ENCODE assay signal across 21 cellular contexts in genomic region chr2:99878951-99879350, GRCh38.
DNase-seq lines count a peak whose midpoint lies in the region; ATAC-seq and TF ChIP-seq lines count a peak whose summit lies in the region.
"Had no signal": no experiment of that assay in that cellular context is flagged by ENCODE, and none has a peak within 500 bp of the region (broad histone marks: within the 10 kb centered on the region; RNA-seq: fewer than 3 reads in every experiment).

No MANE protein-coding gene starts in this region.

- dilution Hi-C loops in mammary epithelial cell (cut with HindIII; ENCODE audit: low sequenced_read_pairs): no loop called here

- no peak overlapping the region for H3K27ac ChIP-seq in mammary epithelial cell (ENCODE audit: insufficient read depth, low read depth, low read length)
- H3K27ac ChIP-seq: 22Rv1, Peyer's patch, right lobe of liver had no signal

- H2AFZ ChIP-seq in mammary epithelial cell (ENCODE audit: low read depth, low read length): no peak overlapping the region

- no peak overlapping the region for H3K4me3 Mint-ChIP-seq in MCF 10A (ENCODE audit: unreplicated experiment)
- H3K4me3 Mint-ChIP-seq in natural killer cell treated with Interleukin-12 subunit alpha and Interleukin-12 subunit beta and Interleukin-15 and Interleukin-18, amount 100 ng/mL, for 72 hours: no peak overlapping the region
- H3K4me3 Mint-ChIP-seq: naive thymus-derived CD8-positive, alpha-beta T cell; T-helper 1 cell treated with Interleukin-12 subunit alpha and Interleukin-12 subunit beta and Interleukin-4 antibody, amounts not matched to agents 30 μg/mL and 1 μg/mL, for 36 hours had no signal

- H4K20me1 ChIP-seq in mammary epithelial cell (ENCODE audit: insufficient read depth, low read length): no peaks in the 10 kb centered on the region

- POLR2A ChIA-PET in MCF 10A (lab: Yijun Ruan, JAX): interaction anchor here (0.7 to 0.9 kb wide), 2 partner anchors 53 kb away, joined by 4 read pairs; no protein-coding TSS in a partner anchor

- H3K4me2 ChIP-seq in mammary epithelial cell (ENCODE audit: insufficient read depth, low read depth, low read length): no peak overlapping the region

- peak; percentile 71 for DNase-seq in mammary epithelial cell
- no peak for DNase-seq in MCF 10A (ENCODE audit: unreplicated experiment)
- peak; percentile 97 for DNase-seq in SK-MEL-5 (ENCODE audit: low read depth, low spot score)
- peak; percentile 45 for DNase-seq in fibroblast of mammary gland (ENCODE audit: low read depth)
- peak; percentile 46 for DNase-seq in renal cortical epithelial cell (ENCODE audit: low read depth)
- DNase-seq in retina: no peak
- DNase-seq in natural killer cell treated with Interleukin-12 subunit alpha and Interleukin-12 subunit beta and Interleukin-15 and Interleukin-18, amount 100 ng/mL, for 72 hours (ENCODE audit: low spot score): no peak
- DNase-seq in T-helper 9 cell: no peak
- DNase-seq: activated CD8-positive, alpha-beta memory T cell treated with anti-CD3 and anti-CD28 coated beads, Interleukin-2, amount 50 U/mL, for 48 hours; cerebellar nuclear complex; naive thymus-derived CD8-positive, alpha-beta T cell; NCI-H1930; NCI-H69; Peyer's patch; right lobe of liver; stimulated activated CD4-positive, alpha-beta T cell treated with anti-CD3 and anti-CD28 coated beads, Interleukin-1b, Interleukin-23, amount 100 ng/mL, for 48 hours had no signal

- in situ Hi-C loops in mammary epithelial cell (cut with MboI; ENCODE audit: low sequenced_read_pairs in 2 of 2) (no loop called here), SK-MEL-5 (cut with HindIII; ENCODE audit: low pct_unique_long_range_greater_than_20kb, low sequenced_read_pairs) (no loop called here)

- ATAC-seq in natural killer cell treated with Interleukin-12 subunit alpha and Interleukin-12 subunit beta and Interleukin-15 and Interleukin-18, amount 100 ng/mL, for 72 hours: no peak
- ATAC-seq: activated CD4-positive, CD25-positive, alpha-beta regulatory T cell treated with anti-CD3 and anti-CD28 coated beads, Interleukin-2, amount 50 U/mL, for 24 hours; activated naive CD4-positive, alpha-beta T cell treated with anti-CD3 and anti-CD28 coated beads, Interleukin-2, amount 50 U/mL, for 72 hours; naive thymus-derived CD8-positive, alpha-beta T cell had no signal

- H3K27me3 ChIP-seq in mammary epithelial cell (ENCODE audit: insufficient read depth, low read length): peaks cover 4% of the 10 kb centered on the region
- H3K27me3 ChIP-seq: MG63, Peyer's patch, right lobe of liver had no signal

- TF ChIP-seq CTCF in mammary epithelial cell (conservative IDR thresholded peaks at IDR 0.05 in 1 of 2, IDR thresholded peaks at IDR 0.05 in 1 of 2; ENCODE audit: extremely low read depth in 1 of 2, insufficient read depth in 1 of 2, low read depth in 1 of 2, low read length in 2 of 2) (no peak), MCF 10A (IDR thresholded peaks at IDR 0.05; ENCODE audit: unreplicated experiment) (no peak), fibroblast of mammary gland (conservative IDR thresholded peaks at IDR 0.05; ENCODE audit: control insufficient read depth, insufficient read depth, low read depth, low read length) (no peak)

- CTCF ChIA-PET in mammary epithelial cell (lab: Charles Lee; ENCODE audit: low non-redundant PET) (no interaction called here), MCF 10A (lab: Yijun Ruan, JAX) (interaction anchor here (0.7 kb wide), 1 partner anchor 383 kb away, joined by 3 read pairs; no protein-coding TSS in a partner anchor)

- no peak overlapping the region for H3K9ac ChIP-seq in mammary epithelial cell (ENCODE audit: insufficient read depth, low read length)

- no peak overlapping the region for H3K4me3 ChIP-seq in mammary epithelial cell (replicated peaks in 1 of 3; ENCODE audit: insufficient read depth in 1 of 3, low read depth in 2 of 3, low read length in 3 of 3)
- H3K4me3 ChIP-seq in fibroblast of mammary gland (ENCODE audit: control insufficient read depth, low read depth, low read length): no peak overlapping the region
- H3K4me3 ChIP-seq: MG63, Peyer's patch, right lobe of liver had no signal

- H3K9me3 Mint-ChIP-seq in MCF 10A (ENCODE audit: unreplicated experiment): no peaks in the 10 kb centered on the region
- H3K9me3 Mint-ChIP-seq in natural killer cell treated with Interleukin-12 subunit alpha and Interleukin-12 subunit beta and Interleukin-15 and Interleukin-18, amount 100 ng/mL, for 72 hours: no peaks in the 10 kb centered on the region
- H3K9me3 Mint-ChIP-seq: activated naive CD4-positive, alpha-beta T cell treated with anti-CD3 and anti-CD28 coated beads, Interleukin-2, amount 50 U/mL, for 72 hours; naive thymus-derived CD8-positive, alpha-beta T cell; T-helper 1 cell treated with Interleukin-12 subunit alpha and Interleukin-12 subunit beta and Interleukin-4 antibody, amounts not matched to agents 30 μg/mL and 1 μg/mL, for 36 hours had no signal

- peaks cover 43% of the 10 kb centered on the region for H3K4me1 Mint-ChIP-seq in MCF 10A (ENCODE audit: insufficient read depth, unreplicated experiment)
- no peaks in the 10 kb centered on the region for H3K4me1 Mint-ChIP-seq in natural killer cell treated with Interleukin-12 subunit alpha and Interleukin-12 subunit beta and Interleukin-15 and Interleukin-18, amount 100 ng/mL, for 72 hours (ENCODE audit: low read depth in 2 of 2)

- intact Hi-C loops in mammary epithelial cell (cut with micrococcal nuclease) (no loop called here), MCF 10A (cut with micrococcal nuclease) (no loop called here)

- no peaks in the 10 kb centered on the region for H3K36me3 ChIP-seq in mammary epithelial cell (ENCODE audit: insufficient read depth, low read length)
- H3K36me3 ChIP-seq: MG63, Peyer's patch, right lobe of liver had no signal

- BruUV-seq in mammary epithelial cell (replicated peaks; lab: Mats Ljungman, UMichigan) (no TSS peak), MCF 10A (replicated peaks; lab: Mats Ljungman, UMichigan) (no TSS peak)

- no peaks in the 10 kb centered on the region for H3K79me2 ChIP-seq in mammary epithelial cell (ENCODE audit: insufficient read depth, low read length)

- no peaks in the 10 kb centered on the region for H3K9me3 ChIP-seq in mammary epithelial cell (replicated peaks; ENCODE audit: insufficient read depth, low read length)
- H3K9me3 ChIP-seq: MG63, Peyer's patch, right lobe of liver had no signal

- 11% methylated on average over 5 of the region's 5 CpGs for WGBS in mammary epithelial cell (ENCODE audit: low coverage, missing lambda C conversion rate)

- no peaks in the 10 kb centered on the region for H3K27me3 Mint-ChIP-seq in MCF 10A (ENCODE audit: insufficient read depth, unreplicated experiment)
- peaks cover 4 to 10% of the 10 kb centered on the region in 2 donors for H3K27me3 Mint-ChIP-seq in natural killer cell treated with Interleukin-12 subunit alpha and Interleukin-12 subunit beta and Interleukin-15 and Interleukin-18, amount 100 ng/mL, for 72 hours

- no peak overlapping the region for H3K27ac Mint-ChIP-seq in MCF 10A (ENCODE audit: low read depth, unreplicated experiment)
- H3K27ac Mint-ChIP-seq in natural killer cell treated with Interleukin-12 subunit alpha and Interleukin-12 subunit beta and Interleukin-15 and Interleukin-18, amount 100 ng/mL, for 72 hours: no peak overlapping the region
- H3K27ac Mint-ChIP-seq: activated naive CD4-positive, alpha-beta T cell treated with anti-CD3 and anti-CD28 coated beads, Interleukin-2, amount 50 U/mL, for 72 hours; naive thymus-derived CD8-positive, alpha-beta T cell; T-helper 1 cell treated with Interleukin-12 subunit alpha and Interleukin-12 subunit beta and Interleukin-4 antibody, amounts not matched to agents 30 μg/mL and 1 μg/mL, for 36 hours had no signal

- H3K36me3 Mint-ChIP-seq in MCF 10A (ENCODE audit: insufficient read depth, unreplicated experiment): no peaks in the 10 kb centered on the region
- no peaks in the 10 kb centered on the region for H3K36me3 Mint-ChIP-seq in natural killer cell treated with Interleukin-12 subunit alpha and Interleukin-12 subunit beta and Interleukin-15 and Interleukin-18, amount 100 ng/mL, for 72 hours
- H3K36me3 Mint-ChIP-seq: activated naive CD4-positive, alpha-beta T cell treated with anti-CD3 and anti-CD28 coated beads, Interleukin-2, amount 50 U/mL, for 72 hours; naive thymus-derived CD8-positive, alpha-beta T cell had no signal

- no peaks in the 10 kb centered on the region for H3K4me1 ChIP-seq in mammary epithelial cell (ENCODE audit: insufficient read depth, low read length)

Comparison
In these comparisons a context has a peak if more than half of its experiments do, and no peak if none do; other contexts are left out.
1. DNase-seq: peak in mammary epithelial cell (single experiment), SK-MEL-5 (single experiment), fibroblast of mammary gland (single experiment) and renal cortical epithelial cell (single experiment); none in MCF 10A (single experiment), retina (single experiment), natural killer cell treated with Interleukin-12 subunit alpha and Interleukin-12 subunit beta and Interleukin-15 and Interleukin-18, amount 100 ng/mL, for 72 hours (single experiment) and T-helper 9 cell (single experiment).